Comparison of ENCODE assay signal across 1 cellular context in genomic region chr11:10927533-10927932, GRCh38.
TF ChIP-seq lines count a peak whose summit lies in the region.

No MANE protein-coding gene starts in this region.

TF ChIP-seq in H1, 55 proteins besides CTCF, POLR2A, EP300 and RAD21:
- TF ChIP-seq, protein P1, sequence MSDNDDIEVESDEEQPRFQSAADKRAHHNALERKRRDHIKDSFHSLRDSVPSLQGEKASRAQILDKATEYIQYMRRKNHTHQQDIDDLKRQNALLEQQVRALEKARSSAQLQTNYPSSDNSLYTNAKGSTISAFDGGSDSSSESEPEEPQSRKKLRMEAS (IDR thresholded peaks at IDR 0.05), result no peak
- no peak for TF ChIP-seq TCF12 (IDR thresholded peaks at IDR 0.05; ENCODE audit: low read depth, low read length)
- TF ChIP-seq MAFK (IDR thresholded peaks at IDR 0.05; ENCODE audit: low read depth, low read length), result no peak
- TF ChIP-seq, protein P2, sequence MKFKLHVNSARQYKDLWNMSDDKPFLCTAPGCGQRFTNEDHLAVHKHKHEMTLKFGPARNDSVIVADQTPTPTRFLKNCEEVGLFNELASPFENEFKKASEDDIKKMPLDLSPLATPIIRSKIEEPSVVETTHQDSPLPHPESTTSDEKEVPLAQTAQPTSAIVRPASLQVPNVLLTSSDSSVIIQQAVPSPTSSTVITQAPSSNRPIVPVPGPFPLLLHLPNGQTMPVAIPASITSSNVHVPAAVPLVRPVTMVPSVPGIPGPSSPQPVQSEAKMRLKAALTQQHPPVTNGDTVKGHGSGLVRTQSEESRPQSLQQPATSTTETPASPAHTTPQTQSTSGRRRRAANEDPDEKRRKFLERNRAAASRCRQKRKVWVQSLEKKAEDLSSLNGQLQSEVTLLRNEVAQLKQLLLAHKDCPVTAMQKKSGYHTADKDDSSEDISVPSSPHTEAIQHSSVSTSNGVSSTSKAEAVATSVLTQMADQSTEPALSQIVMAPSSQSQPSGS (IDR thresholded peaks at IDR 0.05; ENCODE audit: low read length), result no peak
- no peak for TF ChIP-seq BCL11A (IDR thresholded peaks at IDR 0.05; ENCODE audit: low read depth in 2 of 2, low read length in 2 of 2)
- no peak for TF ChIP-seq ZNF274 (IDR thresholded peaks at IDR 0.05; ENCODE audit: borderline replicate concordance, extremely low read depth, low read length)
- no peak for TF ChIP-seq TBP (IDR thresholded peaks at IDR 0.05; ENCODE audit: low read depth, low read length)
- no peak for TF ChIP-seq TEAD4 (IDR thresholded peaks at IDR 0.05; ENCODE audit: low read depth, low read length)
- TF ChIP-seq CEBPB (IDR thresholded peaks at IDR 0.05; ENCODE audit: low read depth, low read length), result no peak
- no peak for TF ChIP-seq PHF8 (conservative IDR thresholded peaks at IDR 0.05; ENCODE audit: low read depth, low read length)
- no peak for TF ChIP-seq ASH2L (IDR thresholded peaks at IDR 0.05; ENCODE audit: low read length)
- TF ChIP-seq, protein P3, sequence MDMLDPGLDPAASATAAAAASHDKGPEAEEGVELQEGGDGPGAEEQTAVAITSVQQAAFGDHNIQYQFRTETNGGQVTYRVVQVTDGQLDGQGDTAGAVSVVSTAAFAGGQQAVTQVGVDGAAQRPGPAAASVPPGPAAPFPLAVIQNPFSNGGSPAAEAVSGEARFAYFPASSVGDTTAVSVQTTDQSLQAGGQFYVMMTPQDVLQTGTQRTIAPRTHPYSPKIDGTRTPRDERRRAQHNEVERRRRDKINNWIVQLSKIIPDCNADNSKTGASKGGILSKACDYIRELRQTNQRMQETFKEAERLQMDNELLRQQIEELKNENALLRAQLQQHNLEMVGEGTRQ (IDR thresholded peaks at IDR 0.05; ENCODE audit: low read length), result no peak
- no peak for TF ChIP-seq NANOG (IDR thresholded peaks at IDR 0.05; ENCODE audit: insufficient read depth, low read depth, low read length, poor library complexity, severe bottlenecking)
- no peak for TF ChIP-seq GTF2F1 (IDR thresholded peaks at IDR 0.05; ENCODE audit: borderline replicate concordance, low read depth, low read length)
- TF ChIP-seq NRF1 (IDR thresholded peaks at IDR 0.05; ENCODE audit: low read depth, low read length), result no peak
- TF ChIP-seq SP4 (IDR thresholded peaks at IDR 0.05; ENCODE audit: low read length), result no peak
- TF ChIP-seq RBBP5 (IDR thresholded peaks at IDR 0.05; ENCODE audit: borderline replicate concordance, low read depth, low read length), result no peak
- no peak for TF ChIP-seq CHD1 (IDR thresholded peaks at IDR 0.05; ENCODE audit: low read depth, low read length)
- TF ChIP-seq POLR2AphosphoS5 (IDR thresholded peaks at IDR 0.05; ENCODE audit: low read depth, low read length), result no peak
- TF ChIP-seq, protein P4, sequence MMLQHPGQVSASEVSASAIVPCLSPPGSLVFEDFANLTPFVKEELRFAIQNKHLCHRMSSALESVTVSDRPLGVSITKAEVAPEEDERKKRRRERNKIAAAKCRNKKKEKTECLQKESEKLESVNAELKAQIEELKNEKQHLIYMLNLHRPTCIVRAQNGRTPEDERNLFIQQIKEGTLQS (IDR thresholded peaks at IDR 0.05; ENCODE audit: insufficient read depth, low read depth, low read length), result no peak
